Comparison of ENCODE assay signal across 25 cellular contexts in genomic region chr3:60720696-60721228, GRCh38.
"Had no signal": no experiment of that assay in that cellular context is flagged by ENCODE, and none has a peak within 500 bp of the region (broad histone marks: within the 10 kb centered on the region; RNA-seq: fewer than 3 reads in every experiment).

No MANE protein-coding gene starts in this region.

- H2AFZ ChIP-seq: parathyroid adenoma had no signal

- H3K9me3 Mint-ChIP-seq: activated B cell treated with CpG ODN at 0.5 μM for 24 hours; activated CD4-positive, alpha-beta memory T cell treated with anti-CD3 and anti-CD28 coated beads, Interleukin-2, amount 10 ng/mL, durations not matched to agents 7 days and 5 days; activated T-cell treated with anti-CD3 and anti-CD28 coated beads, Interleukin-2, amount 50 U/mL, for 24 hours; activated T-helper 2 cell treated with anti-CD3 and anti-CD28 coated beads, Interferon-gamma antibody, Interleukin-2, Interleukin-4, amounts not matched to agents 10 μg/mL and 5 μg/mL and 100 μg/mL, durations not matched to agents 14 hours and 24 hours and 36 hours; dendritic cell treated with granulocyte-macrophage colony-stimulating factor and Interleukin-4, amounts not matched to agents 40 ng/mL and 50 ng/mL, for 4 days; stimulated activated memory B cell treated with anti-CD40 and anti-IgM and Interleukin-4, amounts not matched to agents 10 μg/mL and 1 μg/mL and 100 μg/mL, for 72 hours had no signal

- H3K27me3 ChIP-seq: breast epithelium, foreskin keratinocyte, neutrophil, thyroid gland had no signal

- H3K4me3 ChIP-seq: breast epithelium, lower lobe of right lung, thyroid gland had no signal

- H3K79me2 ChIP-seq: parathyroid adenoma had no signal

- H3K27ac ChIP-seq: breast epithelium, foreskin keratinocyte, lower lobe of right lung, neutrophil, parathyroid adenoma, thyroid gland had no signal

- ATAC-seq: activated naive CD8-positive, alpha-beta T cell treated with anti-CD3 and anti-CD28 coated beads, Interleukin-2, amount 50 U/mL, for 24 hours; esophagus mucosa; foreskin keratinocyte; lower lobe of right lung; natural killer cell treated with Interleukin-12 subunit alpha and Interleukin-12 subunit beta and Interleukin-15 and Interleukin-18, amount 100 ng/mL, for 72 hours; sciatic nerve; stimulated activated memory B cell treated with anti-CD40 and anti-IgM and Interleukin-4, amounts not matched to agents 10 μg/mL and 1 μg/mL and 100 μg/mL, for 72 hours had no signal

- H3K27ac Mint-ChIP-seq: activated B cell treated with CpG ODN at 0.5 μM for 24 hours; activated CD4-positive, alpha-beta memory T cell treated with anti-CD3 and anti-CD28 coated beads, Interleukin-2, amount 10 ng/mL, durations not matched to agents 7 days and 5 days; activated naive CD8-positive, alpha-beta T cell treated with anti-CD3 and anti-CD28 coated beads, Interleukin-2, amount 50 U/mL, for 24 hours; activated T-cell treated with anti-CD3 and anti-CD28 coated beads, Interleukin-2, amount 50 U/mL, for 24 hours; activated T-helper 2 cell treated with anti-CD3 and anti-CD28 coated beads, Interferon-gamma antibody, Interleukin-2, Interleukin-4, amounts not matched to agents 10 μg/mL and 5 μg/mL and 100 μg/mL, durations not matched to agents 14 hours and 24 hours and 36 hours; dendritic cell treated with granulocyte-macrophage colony-stimulating factor and Interleukin-4, amounts not matched to agents 40 ng/mL and 50 ng/mL, for 4 days; natural killer cell treated with Interleukin-12 subunit alpha and Interleukin-12 subunit beta and Interleukin-15 and Interleukin-18, amount 100 ng/mL, for 72 hours; stimulated activated memory B cell treated with anti-CD40 and anti-IgM and Interleukin-4, amounts not matched to agents 10 μg/mL and 1 μg/mL and 100 μg/mL, for 72 hours had no signal

- H3K36me3 Mint-ChIP-seq: natural killer cell treated with Interleukin-12 subunit alpha and Interleukin-12 subunit beta and Interleukin-15 and Interleukin-18, amount 100 ng/mL, for 72 hours had no signal

- H3K4me1 ChIP-seq: breast epithelium, foreskin keratinocyte, lower lobe of right lung, parathyroid adenoma, thyroid gland had no signal

- H3K9ac ChIP-seq: parathyroid adenoma had no signal

- H3K9me3 ChIP-seq: breast epithelium, lower lobe of right lung, neutrophil, thyroid gland had no signal

- H3K36me3 ChIP-seq: breast epithelium, lower lobe of right lung, neutrophil, thyroid gland had no signal

- H3K4me3 Mint-ChIP-seq: activated B cell treated with CpG ODN at 0.5 μM for 24 hours; activated CD4-positive, alpha-beta memory T cell treated with anti-CD3 and anti-CD28 coated beads, Interleukin-2, amount 10 ng/mL, durations not matched to agents 7 days and 5 days; activated naive CD8-positive, alpha-beta T cell treated with anti-CD3 and anti-CD28 coated beads, Interleukin-2, amount 50 U/mL, for 24 hours; activated T-cell treated with anti-CD3 and anti-CD28 coated beads, Interleukin-2, amount 50 U/mL, for 24 hours; dendritic cell treated with granulocyte-macrophage colony-stimulating factor and Interleukin-4, amounts not matched to agents 40 ng/mL and 50 ng/mL, for 4 days; natural killer cell treated with Interleukin-12 subunit alpha and Interleukin-12 subunit beta and Interleukin-15 and Interleukin-18, amount 100 ng/mL, for 72 hours; stimulated activated memory B cell treated with anti-CD40 and anti-IgM and Interleukin-4, amounts not matched to agents 10 μg/mL and 1 μg/mL and 100 μg/mL, for 72 hours had no signal

- H3K27me3 Mint-ChIP-seq: activated B cell treated with CpG ODN at 0.5 μM for 24 hours; activated CD4-positive, alpha-beta memory T cell treated with anti-CD3 and anti-CD28 coated beads, Interleukin-2, amount 10 ng/mL, durations not matched to agents 7 days and 5 days; activated naive CD8-positive, alpha-beta T cell treated with anti-CD3 and anti-CD28 coated beads, Interleukin-2, amount 50 U/mL, for 24 hours; activated T-cell treated with anti-CD3 and anti-CD28 coated beads, Interleukin-2, amount 50 U/mL, for 24 hours; dendritic cell treated with granulocyte-macrophage colony-stimulating factor and Interleukin-4, amounts not matched to agents 40 ng/mL and 50 ng/mL, for 4 days; stimulated activated memory B cell treated with anti-CD40 and anti-IgM and Interleukin-4, amounts not matched to agents 10 μg/mL and 1 μg/mL and 100 μg/mL, for 72 hours had no signal

- DNase-seq: activated B cell treated with CpG ODN at 0.5 μM for 24 hours; activated CD4-positive, alpha-beta memory T cell treated with anti-CD3 and anti-CD28 coated beads, Interleukin-2, amount 10 ng/mL, durations not matched to agents 7 days and 5 days; activated CD4-positive, alpha-beta T cell treated with anti-CD3 and anti-CD28 coated beads for 4 hours; activated naive CD4-positive, alpha-beta T cell treated with Interleukin-2 at 50 U/mL for 16 hours; activated naive CD8-positive, alpha-beta T cell treated with anti-CD3 and anti-CD28 coated beads, Interleukin-2, amount 50 U/mL, for 24 hours; activated T-cell treated with anti-CD3 and anti-CD28 coated beads, Interleukin-2, amount 50 U/mL, for 24 hours; anterior cingulate cortex; effector CD8-positive, alpha-beta T cell; foreskin keratinocyte; hypothalamus; islet precursor cell; lower lobe of right lung; stimulated activated CD4-positive, alpha-beta T cell treated with anti-CD3 and anti-CD28 coated beads, Interleukin-4, amount 100 ng/mL, for 4 hours; T-helper 1 cell; T-helper 9 cell; thyroid gland had no signal

- H3K4me1 Mint-ChIP-seq: activated B cell treated with CpG ODN at 0.5 μM for 24 hours; activated CD4-positive, alpha-beta memory T cell treated with anti-CD3 and anti-CD28 coated beads, Interleukin-2, amount 10 ng/mL, durations not matched to agents 7 days and 5 days; activated naive CD8-positive, alpha-beta T cell treated with anti-CD3 and anti-CD28 coated beads, Interleukin-2, amount 50 U/mL, for 24 hours; stimulated activated memory B cell treated with anti-CD40 and anti-IgM and Interleukin-4, amounts not matched to agents 10 μg/mL and 1 μg/mL and 100 μg/mL, for 72 hours had no signal
